In genomic region chr1:30744060-30744756, GRCh38 we compare ENCODE assay signal across 9 cellular contexts.
DNase-seq lines count a peak whose midpoint lies in the region; ATAC-seq, FAIRE-seq and TF ChIP-seq lines count a peak whose summit lies in the region.
"Had no signal": no experiment of that assay in that cellular context is flagged by ENCODE, and none has a peak within 500 bp of the region (broad histone marks: within the 10 kb centered on the region; RNA-seq: fewer than 3 reads in every experiment).

No MANE protein-coding gene starts in this region.

- peak overlapping the region; percentile 72 to 88 for H3K4me3 Mint-ChIP-seq in stimulated activated naive B cell treated with anti-CD40 and anti-IgM and Interleukin-4, amounts not matched to agents 10 μg/mL and 1 μg/mL and 100 μg/mL, for 72 hours

- H3K9me3 ChIP-seq in HAP-1: no peaks in the 10 kb centered on the region
- H3K9me3 ChIP-seq: psoas muscle had no signal

- peaks cover 87 to 100% of the 10 kb centered on the region in 2 donors for H3K4me1 Mint-ChIP-seq in stimulated activated naive B cell treated with anti-CD40 and anti-IgM and Interleukin-4, amounts not matched to agents 10 μg/mL and 1 μg/mL and 100 μg/mL, for 72 hours

- peak; percentile 49 for DNase-seq in activated CD4-positive, alpha-beta T cell treated with anti-CD3 and anti-CD28 coated beads for 48 hours
- no peak for DNase-seq in activated CD4-positive, alpha-beta T cell treated with anti-CD3 and anti-CD28 coated beads for 1 hour
- DNase-seq in amniotic epithelial cell (ENCODE audit: low read depth) (peak; percentile 83), NCI-H2196 (lab: John Stamatoyannopoulos, UW; ENCODE audit: unreplicated experiment) (no peak), H54 (ENCODE audit: insufficient read length, low spot score) (no peak), HAP-1 (ENCODE audit: low spot score in 2 of 2) (no peak)
- no peak for DNase-seq in stimulated activated naive B cell treated with anti-CD40 and anti-IgM and Interleukin-4, amounts not matched to agents 10 μg/mL and 1 μg/mL and 100 μg/mL, for 72 hours
- DNase-seq: psoas muscle had no signal

- no peak overlapping the region for H3K4me3 ChIP-seq in HAP-1
- H3K4me3 ChIP-seq: psoas muscle had no signal

- H3K9me3 Mint-ChIP-seq in stimulated activated naive B cell treated with anti-CD40 and anti-IgM and Interleukin-4, amounts not matched to agents 10 μg/mL and 1 μg/mL and 100 μg/mL, for 72 hours: no peaks in the 10 kb centered on the region

- no peaks in the 10 kb centered on the region for H3K27me3 Mint-ChIP-seq in stimulated activated naive B cell treated with anti-CD40 and anti-IgM and Interleukin-4, amounts not matched to agents 10 μg/mL and 1 μg/mL and 100 μg/mL, for 72 hours

- no peak for FAIRE-seq in H54 (lab: Jason Lieb, UNC)

- H3K27ac Mint-ChIP-seq in stimulated activated naive B cell treated with anti-CD40 and anti-IgM and Interleukin-4, amounts not matched to agents 10 μg/mL and 1 μg/mL and 100 μg/mL, for 72 hours: peak overlapping the region; percentile 100

- no peaks in the 10 kb centered on the region for H3K36me3 ChIP-seq in HAP-1 (replicated peaks)

- peak; percentile 39 for ATAC-seq in HG03159 (IDR thresholded peaks at IDR 0.05; ENCODE audit: unreplicated experiment)
- peak; percentile 5 to 29 for ATAC-seq in stimulated activated naive B cell treated with anti-CD40 and anti-IgM and Interleukin-4, amounts not matched to agents 10 μg/mL and 1 μg/mL and 100 μg/mL, for 72 hours (replicated peaks)

- in situ Hi-C loops in HAP-1 (cut with MboI; ENCODE audit: low sequenced_read_pairs): no loop called here

- H3K36me3 Mint-ChIP-seq in stimulated activated naive B cell treated with anti-CD40 and anti-IgM and Interleukin-4, amounts not matched to agents 10 μg/mL and 1 μg/mL and 100 μg/mL, for 72 hours: peaks cover 75 to 95% of the 10 kb centered on the region in 2 donors

- H3K27me3 ChIP-seq in HAP-1 (ENCODE audit: low read depth): no peaks in the 10 kb centered on the region

- no peaks in the 10 kb centered on the region for H3K4me1 ChIP-seq in HAP-1
- H3K4me1 ChIP-seq: psoas muscle had no signal

- TF ChIP-seq POLR2A in H54 (IDR thresholded peaks at IDR 0.05; ENCODE audit: low read depth, low read length): no peak

Comparison
In these comparisons a context has a peak if more than half of its experiments do, and no peak if none do; other contexts are left out.
1. DNase-seq: peak in activated CD4-positive, alpha-beta T cell treated with anti-CD3 and anti-CD28 coated beads for 48 hours (single experiment) and amniotic epithelial cell (single experiment); none in activated CD4-positive, alpha-beta T cell treated with anti-CD3 and anti-CD28 coated beads for 1 hour (single experiment), stimulated activated naive B cell treated with anti-CD40 and anti-IgM and Interleukin-4, amounts not matched to agents 10 μg/mL and 1 μg/mL and 100 μg/mL, for 72 hours (single experiment), NCI-H2196 (single experiment), H54 (single experiment) and HAP-1 (0 of 2).